ENCODE assay signal across 8 cellular contexts in genomic region chr6:143060354-143060805, GRCh38. TPM values are rescaled to one million over a fixed set of nuclear protein-coding genes. Genes with fewer than 3 reads are reported as not detected.
DNase-seq lines count a peak whose midpoint lies in the region; ATAC-seq and TF ChIP-seq lines count a peak whose summit lies in the region.

No MANE protein-coding gene starts in this region.

- ATAC-seq in GM18498 (IDR thresholded peaks at IDR 0.05; ENCODE audit: unreplicated experiment) (peak; percentile 77), HG02943 (IDR thresholded peaks at IDR 0.05; ENCODE audit: low read depth, unreplicated experiment) (peak; percentile 67)

- no peak for TF ChIP-seq CTCF in liver (IDR thresholded peaks at IDR 0.05; ENCODE audit: low read depth, low read length, missing input control)

- H3K36me3 Mint-ChIP-seq in dendritic cell treated with granulocyte-macrophage colony-stimulating factor and Interleukin-4, amounts not matched to agents 40 ng/mL and 50 ng/mL, for 4 days (ENCODE audit: low read depth), result peaks cover 19% of the 10 kb centered on the region

- peak overlapping the region; percentile 96 for H3K27ac Mint-ChIP-seq in dendritic cell treated with granulocyte-macrophage colony-stimulating factor and Interleukin-4, amounts not matched to agents 40 ng/mL and 50 ng/mL, for 4 days

- peaks cover 41% of the 10 kb centered on the region for H3K4me1 Mint-ChIP-seq in dendritic cell treated with granulocyte-macrophage colony-stimulating factor and Interleukin-4, amounts not matched to agents 40 ng/mL and 50 ng/mL, for 4 days (ENCODE audit: low read depth)

- peaks cover 2% of the 10 kb centered on the region for H3K27me3 Mint-ChIP-seq in dendritic cell treated with granulocyte-macrophage colony-stimulating factor and Interleukin-4, amounts not matched to agents 40 ng/mL and 50 ng/mL, for 4 days

- H3K27me3 ChIP-seq in liver (ENCODE audit: control insufficient read depth in 4 of 4, insufficient read depth in 4 of 4, low read length in 3 of 4), result no peaks in the 10 kb centered on the region

- peak overlapping the region; percentile 100 for H3K27ac ChIP-seq in liver (ENCODE audit: low read depth in 1 of 2, low read length in 2 of 2)

- peaks cover 4 to 33% (median 17%) of the 10 kb centered on the region in 4 donors for H3K4me1 ChIP-seq in liver (ENCODE audit: control insufficient read depth in 4 of 4, insufficient read depth in 4 of 4, low read length in 3 of 4)

- WGBS in liver, result under 1% methylated on average over 52 of the region's 52 CpGs

- no peaks in the 10 kb centered on the region for H3K9me3 ChIP-seq in liver (ENCODE audit: control insufficient read depth in 4 of 4, low read length in 3 of 4)

- H3K4me3 ChIP-seq in liver (ENCODE audit: low read depth in 1 of 3, low read length in 3 of 3), result peak overlapping the region; percentile 65 to 96 (median 66)

- H3K4me3 Mint-ChIP-seq in dendritic cell treated with granulocyte-macrophage colony-stimulating factor and Interleukin-4, amounts not matched to agents 40 ng/mL and 50 ng/mL, for 4 days, result peak overlapping the region; percentile 82

- no peaks in the 10 kb centered on the region for H3K36me3 ChIP-seq in liver (ENCODE audit: control insufficient read depth in 4 of 4, insufficient read depth in 3 of 4, low read depth in 1 of 4, low read length in 3 of 4)

- TF ChIP-seq RAD21 in liver (IDR thresholded peaks at IDR 0.05), result peak in 1 of 2 donors; percentile 52

- DNase-seq in A172 (ENCODE audit: low spot score), result peak; percentile 74
- peak; percentile 85 for DNase-seq in NCI-H2196 treated with DMSO at 0.1 percent for 48 hours (lab: John Stamatoyannopoulos, UW; ENCODE audit: unreplicated experiment)
- DNase-seq in activated CD4-positive, alpha-beta T cell treated with anti-CD3 and anti-CD28 coated beads, Interleukin-2, amount 50 U/mL, for 1 hour, result peak; percentile 69
- peak; percentile 64 for DNase-seq in stimulated activated CD4-positive, alpha-beta T cell treated with anti-CD3 and anti-CD28 coated beads, Interleukin-4, amount 100 ng/mL, for 1 hour

- H3K9me3 Mint-ChIP-seq in dendritic cell treated with granulocyte-macrophage colony-stimulating factor and Interleukin-4, amounts not matched to agents 40 ng/mL and 50 ng/mL, for 4 days, result no peaks in the 10 kb centered on the region

- intact Hi-C loops in dendritic cell treated with granulocyte-macrophage colony-stimulating factor and Interleukin-4, amounts not matched to agents 40 ng/mL and 50 ng/mL, for 4 days (cut with micrococcal nuclease), result loop anchor here (5.0 kb wide), 2 partner anchors 37 to 113 kb away; partner anchors contain the start of gene HIVEP2

- H3K9ac ChIP-seq in liver (ENCODE audit: low read depth in 1 of 2, low read length in 2 of 2), result peak overlapping the region; percentile 39 to 95

TF ChIP-seq in liver, 16 proteins besides CTCF, POLR2A, EP300 and RAD21:
- TF ChIP-seq TAF1 (conservative IDR thresholded peaks at IDR 0.05) (peak; percentile 20), RXRA (IDR thresholded peaks at IDR 0.05) (no peak), HNF4A (conservative IDR thresholded peaks at IDR 0.05) (no peak), JUND (IDR thresholded peaks at IDR 0.05) (peak in 1 of 2 donors; percentile 26), EGR1 (IDR thresholded peaks at IDR 0.05; ENCODE audit: low read depth in 2 of 2) (peak in 1 of 2 donors; percentile 20)
- TF ChIP-seq, protein P1, sequence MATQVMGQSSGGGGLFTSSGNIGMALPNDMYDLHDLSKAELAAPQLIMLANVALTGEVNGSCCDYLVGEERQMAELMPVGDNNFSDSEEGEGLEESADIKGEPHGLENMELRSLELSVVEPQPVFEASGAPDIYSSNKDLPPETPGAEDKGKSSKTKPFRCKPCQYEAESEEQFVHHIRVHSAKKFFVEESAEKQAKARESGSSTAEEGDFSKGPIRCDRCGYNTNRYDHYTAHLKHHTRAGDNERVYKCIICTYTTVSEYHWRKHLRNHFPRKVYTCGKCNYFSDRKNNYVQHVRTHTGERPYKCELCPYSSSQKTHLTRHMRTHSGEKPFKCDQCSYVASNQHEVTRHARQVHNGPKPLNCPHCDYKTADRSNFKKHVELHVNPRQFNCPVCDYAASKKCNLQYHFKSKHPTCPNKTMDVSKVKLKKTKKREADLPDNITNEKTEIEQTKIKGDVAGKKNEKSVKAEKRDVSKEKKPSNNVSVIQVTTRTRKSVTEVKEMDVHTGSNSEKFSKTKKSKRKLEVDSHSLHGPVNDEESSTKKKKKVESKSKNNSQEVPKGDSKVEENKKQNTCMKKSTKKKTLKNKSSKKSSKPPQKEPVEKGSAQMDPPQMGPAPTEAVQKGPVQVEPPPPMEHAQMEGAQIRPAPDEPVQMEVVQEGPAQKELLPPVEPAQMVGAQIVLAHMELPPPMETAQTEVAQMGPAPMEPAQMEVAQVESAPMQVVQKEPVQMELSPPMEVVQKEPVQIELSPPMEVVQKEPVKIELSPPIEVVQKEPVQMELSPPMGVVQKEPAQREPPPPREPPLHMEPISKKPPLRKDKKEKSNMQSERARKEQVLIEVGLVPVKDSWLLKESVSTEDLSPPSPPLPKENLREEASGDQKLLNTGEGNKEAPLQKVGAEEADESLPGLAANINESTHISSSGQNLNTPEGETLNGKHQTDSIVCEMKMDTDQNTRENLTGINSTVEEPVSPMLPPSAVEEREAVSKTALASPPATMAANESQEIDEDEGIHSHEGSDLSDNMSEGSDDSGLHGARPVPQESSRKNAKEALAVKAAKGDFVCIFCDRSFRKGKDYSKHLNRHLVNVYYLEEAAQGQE (IDR thresholded peaks at IDR 0.05), result peak; percentile 54
- TF ChIP-seq, protein P2, sequence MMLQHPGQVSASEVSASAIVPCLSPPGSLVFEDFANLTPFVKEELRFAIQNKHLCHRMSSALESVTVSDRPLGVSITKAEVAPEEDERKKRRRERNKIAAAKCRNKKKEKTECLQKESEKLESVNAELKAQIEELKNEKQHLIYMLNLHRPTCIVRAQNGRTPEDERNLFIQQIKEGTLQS (IDR thresholded peaks at IDR 0.05), result no peak
TF ChIP-seq in liver: peak in this region for 4.

RNA-seq across cellular contexts. Expression of gene AIG1, which starts 0.3 kb away (rescaled TPM):
- total RNA-seq in A172 (2014; rRNA removed; shearing (Covaris generic)), result 38.3 and 73.0 TPM in 2 replicates
- 100 to 1,000 TPM in 1 of 2 donors, 10 to 100 TPM in 1; 74.8 to 129 TPM for total RNA-seq in liver
- polyA plus RNA-seq in liver, result 100 to 1,000 TPM; 113 to 169 TPM

Comparison
In these comparisons a context has a peak if more than half of its experiments do, and no peak if none do; other contexts are left out.
1. Peak in every context shown above with its lines: DNase-seq, ATAC-seq, H3K4me3 ChIP-seq and H3K27ac ChIP-seq.